Comparison of ENCODE assay signal across 28 cellular contexts in genomic region chr12:129245769-129246168, GRCh38.
"Had no signal": no experiment of that assay in that cellular context is flagged by ENCODE, and none has a peak within 500 bp of the region (broad histone marks: within the 10 kb centered on the region; RNA-seq: fewer than 3 reads in every experiment).

No MANE protein-coding gene starts in this region.

- ATAC-seq: effector memory CD8-positive, alpha-beta T cell; esophagus mucosa; foreskin keratinocyte; gastrocnemius medialis; gastroesophageal sphincter; heart left ventricle; heart right ventricle had no signal

- H3K27me3 ChIP-seq: colonic mucosa, esophagus muscularis mucosa, esophagus squamous epithelium, foreskin keratinocyte, gastrocnemius medialis, heart left ventricle, heart right ventricle had no signal

- H3K4me3 ChIP-seq: colonic mucosa, coronary artery, dorsolateral prefrontal cortex, esophagus muscularis mucosa, esophagus squamous epithelium, gastrocnemius medialis, gastroesophageal sphincter, heart left ventricle, heart right ventricle had no signal

- H3K27ac ChIP-seq: colonic mucosa, coronary artery, dorsolateral prefrontal cortex, epithelial cell of prostate, esophagus muscularis mucosa, esophagus squamous epithelium, foreskin keratinocyte, gastrocnemius medialis, gastroesophageal sphincter, heart left ventricle, heart right ventricle had no signal

- H3K9me3 ChIP-seq: colonic mucosa, esophagus muscularis mucosa, esophagus squamous epithelium, gastrocnemius medialis had no signal

- H3K36me3 ChIP-seq: colonic mucosa, esophagus muscularis mucosa, esophagus squamous epithelium, gastrocnemius medialis, gastroesophageal sphincter, heart left ventricle, heart right ventricle had no signal

- H3K4me1 ChIP-seq: colonic mucosa, esophagus muscularis mucosa, esophagus squamous epithelium, foreskin keratinocyte, gastrocnemius medialis, gastroesophageal sphincter, heart left ventricle, heart right ventricle had no signal

- FAIRE-seq: colon, endometrium, endothelial cell of umbilical vein, frontal cortex had no signal

- DNase-seq: colonic mucosa; cortex of kidney; dermis blood vessel endothelial cell; dorsolateral prefrontal cortex; effector CD4-positive, alpha-beta T cell; effector CD8-positive, alpha-beta T cell; effector memory CD4-positive, alpha-beta T cell; effector memory CD8-positive, alpha-beta T cell; endodermal cell; erythroblast; esophagus squamous epithelium; foreskin fibroblast; foreskin keratinocyte; foreskin melanocyte; gastrocnemius medialis; glutamatergic neuron; head of caudate nucleus; heart left ventricle; heart right ventricle had no signal
